ENCODE assay signal across 19 cellular contexts in genomic region chr1:3311711-3312110, GRCh38.
DNase-seq lines count a peak whose midpoint lies in the region; ATAC-seq and TF ChIP-seq lines count a peak whose summit lies in the region.
"Had no signal": no experiment of that assay in that cellular context is flagged by ENCODE, and none has a peak within 500 bp of the region (broad histone marks: within the 10 kb centered on the region; RNA-seq: fewer than 3 reads in every experiment).

No MANE protein-coding gene starts in this region.

- H3K4me2 ChIP-seq in osteoblast (ENCODE audit: insufficient read depth, low read length), result no peak overlapping the region
- H3K4me2 ChIP-seq: SK-N-SH had no signal

- H2AFZ ChIP-seq in osteoblast (ENCODE audit: low read length), result no peak overlapping the region
- H2AFZ ChIP-seq: GM23248 had no signal

- no peak for DNase-seq in left ventricle myocardium inferior
- no peak for DNase-seq in Right ventricle myocardium inferior (ENCODE audit: missing footprints)
- no peak for DNase-seq in coronary artery (ENCODE audit: low spot score)
- DNase-seq in osteoblast (ENCODE audit: insufficient read length, low spot score, missing footprints), result no peak
- DNase-seq in tibial artery, result no peak
- no peak for DNase-seq in NCI-H1105 treated with DMSO at 0.1 percent for 48 hours (lab: John Stamatoyannopoulos, UW)
- no peak for DNase-seq in AML-193 (lab: John Stamatoyannopoulos, UW)
- no peak for DNase-seq in foreskin melanocyte
- DNase-seq: ACHN, GM23248, H7, Kasumi-1, NCI-H1105, NCI-H2029, NCI-H446 treated with DMSO at 0.1 percent for 48 hours, NCI-H526 treated with DMSO at 0.1 percent for 48 hours, Peyer's patch, SK-N-SH had no signal

- H3K79me2 ChIP-seq in osteoblast (ENCODE audit: insufficient read depth, low read length), result no peaks in the 10 kb centered on the region

- no peak for TF ChIP-seq CTCF in left ventricle myocardium inferior (IDR thresholded peaks at IDR 0.05; ENCODE audit: borderline replicate concordance)
- no peak for TF ChIP-seq CTCF in coronary artery (IDR thresholded peaks at IDR 0.05)
- TF ChIP-seq CTCF in osteoblast (IDR thresholded peaks at IDR 0.05; ENCODE audit: extremely low read depth, low read depth, low read length), result no peak
- TF ChIP-seq CTCF in tibial artery (IDR thresholded peaks at IDR 0.05), result no peak

- peak overlapping the region; percentile 98 for H3K27ac ChIP-seq in left ventricle myocardium inferior (replicated peaks)
- peak overlapping the region; percentile 96 to 100 for H3K27ac ChIP-seq in coronary artery
- peak overlapping the region; percentile 100 for H3K27ac ChIP-seq in osteoblast (ENCODE audit: low read depth, low read length)
- peak overlapping the region; percentile 96 to 97 for H3K27ac ChIP-seq in tibial artery
- H3K27ac ChIP-seq: 22Rv1 had no signal

- H4K20me1 ChIP-seq in osteoblast (ENCODE audit: insufficient read depth, low read length), result no peaks in the 10 kb centered on the region

- H3K36me3 ChIP-seq in left ventricle myocardium inferior (no peaks in the 10 kb centered on the region), osteoblast (ENCODE audit: insufficient read depth, low read length) (no peaks in the 10 kb centered on the region), tibial artery (no peaks in the 10 kb centered on the region)
- H3K36me3 ChIP-seq: Peyer's patch had no signal

- peaks cover 88% of the 10 kb centered on the region for H3K4me1 ChIP-seq in left ventricle myocardium inferior
- H3K4me1 ChIP-seq in osteoblast (ENCODE audit: insufficient read depth, low read length), result peaks cover 43% of the 10 kb centered on the region
- peaks cover 4 to 97% (median 61%) of the 10 kb centered on the region in 4 donors for H3K4me1 ChIP-seq in tibial artery

- H3K9me3 ChIP-seq in left ventricle myocardium inferior (replicated peaks) (peaks cover 4% of the 10 kb centered on the region), osteoblast (ENCODE audit: low read depth, low read length) (no peaks in the 10 kb centered on the region), tibial artery (no peaks in the 10 kb centered on the region)
- H3K9me3 ChIP-seq: Peyer's patch, SK-N-SH had no signal

- no peak for ATAC-seq in Right ventricle myocardium inferior

- H3K27me3 ChIP-seq in left ventricle myocardium inferior (ENCODE audit: low read depth), result peaks cover 54% of the 10 kb centered on the region
- no peaks in the 10 kb centered on the region for H3K27me3 ChIP-seq in osteoblast (ENCODE audit: insufficient read depth, low read length)
- H3K27me3 ChIP-seq in tibial artery, result no peaks in the 10 kb centered on the region
- H3K27me3 ChIP-seq: Peyer's patch had no signal

- H3K4me3 ChIP-seq in left ventricle myocardium inferior (no peak overlapping the region), coronary artery (peak overlapping the region; percentile 58), osteoblast (ENCODE audit: insufficient read depth, low read length) (no peak overlapping the region), tibial artery (no peak overlapping the region)
- H3K4me3 ChIP-seq: GM23248, Peyer's patch had no signal

- intact Hi-C loops in left ventricle myocardium inferior (cut with micrococcal nuclease), result no loop called here
- intact Hi-C loops in Right ventricle myocardium inferior (cut with DNase I), result loop anchor here (5.0 kb wide), 1 partner anchor 36 kb away; no protein-coding TSS in a partner anchor
- intact Hi-C loops in tibial artery (cut with DNase I; ENCODE audit: low total_unique reads), result loop anchor here (5.0 kb wide), 3 partner anchors 34 to 104 kb away; no protein-coding TSS in a partner anchor
